ENCODE assay signal across 17 cellular contexts in genomic region chr3:126937533-126938432, GRCh38. TPM values are rescaled to one million over a fixed set of nuclear protein-coding genes. Genes with fewer than 3 reads are reported as not detected.
DNase-seq lines count a peak whose midpoint lies in the region; TF ChIP-seq lines count a peak whose summit lies in the region.
"Had no signal": no experiment of that assay in that cellular context is flagged by ENCODE, and none has a peak within 500 bp of the region (broad histone marks: within the 10 kb centered on the region; RNA-seq: fewer than 3 reads in every experiment).

No MANE protein-coding gene starts in this region.

- no peak overlapping the region for H3K27ac ChIP-seq in CD8-positive, alpha-beta memory T cell (ENCODE audit: low read depth, low read length)
- H3K27ac ChIP-seq: brain microvascular endothelial cell, left lung, SJSA1 had no signal

- H3K27ac Mint-ChIP-seq in CD8-positive, alpha-beta memory T cell: peak overlapping the region in 1 of 8 donors; percentile 20
- H3K27ac Mint-ChIP-seq: CD4-positive, alpha-beta T cell; HFFc6; nephron had no signal

- H3K9me3 ChIP-seq in CD8-positive, alpha-beta memory T cell (ENCODE audit: low read length): no peaks in the 10 kb centered on the region
- H3K9me3 ChIP-seq: left lung, SJSA1 had no signal

- H3K27me3 Mint-ChIP-seq in CD8-positive, alpha-beta memory T cell: no peaks in the 10 kb centered on the region
- H3K27me3 Mint-ChIP-seq: CD4-positive, alpha-beta T cell had no signal

- H3K27me3 ChIP-seq in CD8-positive, alpha-beta memory T cell (ENCODE audit: insufficient read depth, low read length, poor library complexity, severe bottlenecking): no peaks in the 10 kb centered on the region
- H3K27me3 ChIP-seq: brain microvascular endothelial cell, left lung, SJSA1 had no signal

- POLR2A ChIA-PET in CD8-positive, alpha-beta memory T cell (lab: Charles Lee): no interaction called here
- POLR2A ChIA-PET in GM10248 (lab: Yijun Ruan, JAX): no interaction called here

- H3K4me1 Mint-ChIP-seq in CD8-positive, alpha-beta memory T cell: no peaks in the 10 kb centered on the region

- DNase-seq in EH (ENCODE audit: low read depth) (peak; percentile 23), NCI-H2029 (lab: John Stamatoyannopoulos, UW) (peak; percentile 43), dermis microvascular lymphatic vessel endothelial cell (ENCODE audit: low read depth in 2 of 2) (peak; percentile 44 to 56), myocyte (ENCODE audit: low read depth) (peak; percentile 43), NOMO-1 (lab: John Stamatoyannopoulos, UW; ENCODE audit: unreplicated experiment in 2 of 2) (no peak), iPS-NIHi11 (ENCODE audit: low spot score) (no peak), GM10248 (ENCODE audit: extremely low spot score) (no peak)
- no peak for DNase-seq in CD8-positive, alpha-beta memory T cell
- DNase-seq: activated CD8-positive, alpha-beta memory T cell treated with anti-CD3 and anti-CD28 coated beads for 24 hours; activated gamma-delta T cell treated with Interleukin-2 at 50 U/mL for 16 hours; brain microvascular endothelial cell; CD4-positive, alpha-beta T cell; HFFc6; left lung; MV-4-11 had no signal

- no peak overlapping the region for H3K4me3 Mint-ChIP-seq in CD8-positive, alpha-beta memory T cell
- H3K4me3 Mint-ChIP-seq: CD4-positive, alpha-beta T cell; HFFc6; nephron had no signal

- no peaks in the 10 kb centered on the region for H3K36me3 ChIP-seq in CD8-positive, alpha-beta memory T cell (ENCODE audit: insufficient read depth, low read length)
- H3K36me3 ChIP-seq: brain microvascular endothelial cell, left lung, SJSA1 had no signal

- peaks cover 0 to 5% (median 0%) of the 10 kb centered on the region in 3 donors for H3K36me3 Mint-ChIP-seq in CD8-positive, alpha-beta memory T cell

- CTCF ChIA-PET in CD8-positive, alpha-beta memory T cell (lab: Charles Lee): no interaction called here
- CTCF ChIA-PET in GM10248 (lab: Yijun Ruan, JAX): interaction anchor here (0.8 to 2.1 kb wide), 6 partner anchors 10 to 637 kb away, joined by 3 to 5 read pairs (median 3); no protein-coding TSS in a partner anchor

- H3K9me3 Mint-ChIP-seq in CD8-positive, alpha-beta memory T cell: no peaks in the 10 kb centered on the region
- H3K9me3 Mint-ChIP-seq: CD4-positive, alpha-beta T cell; HFFc6; nephron had no signal

- no peak for TF ChIP-seq CTCF in GM10248 (IDR thresholded peaks at IDR 0.05; ENCODE audit: control extremely low read depth, extremely low read depth, low read depth, missing control alignments)

- no peak overlapping the region for H3K4me3 ChIP-seq in CD8-positive, alpha-beta memory T cell (ENCODE audit: low read length)
- H3K4me3 ChIP-seq: left lung, SJSA1 had no signal

- H3K4me1 ChIP-seq in CD8-positive, alpha-beta memory T cell (ENCODE audit: insufficient read depth, low read length): no peaks in the 10 kb centered on the region

RNA-seq across cellular contexts. Expression of gene PLXNA1, which starts 45.1 kb away (rescaled TPM):
- total RNA-seq in dermis microvascular lymphatic vessel endothelial cell (14.1 and 21.7 TPM in 2 replicates), myocyte (209 and 320 TPM in 2 replicates)
- 177 TPM for polyA plus RNA-seq in myocyte (2012)
- total RNA-seq in CD8-positive, alpha-beta memory T cell: 10 to 100 TPM; 14.4 to 15.9 TPM
- polyA plus RNA-seq in CD8-positive, alpha-beta memory T cell: 1.0 TPM

Comparison
In these comparisons a context has a peak if more than half of its experiments do, and no peak if none do; other contexts are left out.
1. DNase-seq: peak in EH (single experiment), NCI-H2029 (single experiment), dermis microvascular lymphatic vessel endothelial cell (2 of 2) and myocyte (single experiment); none in NOMO-1 (0 of 2), CD8-positive, alpha-beta memory T cell (0 of 5), iPS-NIHi11 (single experiment) and GM10248 (single experiment).